8 cellular contexts compared by ENCODE assay signal in genomic region chr11:57458060-57458409, GRCh38. TPM values are rescaled to one million over a fixed set of nuclear protein-coding genes. Genes with fewer than 3 reads are reported as not detected.
A peak's percentile ranks its signal among the peaks of the same experiment; 100 is the strongest.
DNase-seq lines count a peak whose midpoint lies in the region; ATAC-seq and TF ChIP-seq lines count a peak whose summit lies in the region.

No MANE protein-coding gene starts in this region.

- peak; percentile 41 for DNase-seq in stimulated activated CD4-positive, alpha-beta T cell treated with anti-CD3 and anti-CD28 coated beads, Interleukin-15, amount 100 ng/mL, for 24 hours
- DNase-seq in stimulated activated CD4-positive, alpha-beta T cell treated with anti-CD3 and anti-CD28 coated beads, Interleukin-4, amount 100 ng/mL, for 1 hour: no peak
- DNase-seq in WTC11 (ENCODE audit: low spot score) (peak; percentile 61), right lobe of liver (peak in 1 of 3 donors; percentile 71), vagina (ENCODE audit: extremely low spot score in 2 of 2) (no peak), SKM-1 (lab: John Stamatoyannopoulos, UW; ENCODE audit: unreplicated experiment) (no peak)

- H3K27me3 Mint-ChIP-seq in WTC11 (ENCODE audit: low read depth): peaks cover 62% of the 10 kb centered on the region

- H3K36me3 Mint-ChIP-seq in WTC11: no peaks in the 10 kb centered on the region

- H3K4me1 Mint-ChIP-seq in WTC11: peaks cover 33% of the 10 kb centered on the region

- intact Hi-C loops in right lobe of liver (cut with DNase I) (no loop called here), vagina (cut with DNase I) (loop anchor here (2.0 to 10.0 kb wide), 2 partner anchors 69 to 187 kb away; partner anchors contain the start of gene YPEL4)

- H3K9me3 Mint-ChIP-seq in WTC11: no peaks in the 10 kb centered on the region

- H3K27me3 ChIP-seq in right lobe of liver (no peaks in the 10 kb centered on the region), vagina (no peaks in the 10 kb centered on the region)

- H3K36me3 ChIP-seq in right lobe of liver: no peaks in the 10 kb centered on the region
- H3K36me3 ChIP-seq in vagina: no peaks in the 10 kb centered on the region

- no peak overlapping the region for H3K27ac Mint-ChIP-seq in WTC11

- WGBS in right lobe of liver (ENCODE audit: insufficient coverage, low coverage, low lambda C conversion rate, missing lambda C conversion rate): 0% methylated on average over 7 of the region's 16 CpGs

- H3K4me3 Mint-ChIP-seq in WTC11: peak overlapping the region; percentile 80

- TF ChIP-seq CTCF in WTC11 (IDR thresholded peaks at IDR 0.05) (no peak), right lobe of liver (IDR thresholded peaks at IDR 0.05) (no peak), vagina (IDR thresholded peaks at IDR 0.05) (no peak)

- CTCF ChIA-PET in WTC11 (lab: Charles Lee): interaction anchor here (0.6 to 7.4 kb wide), 53 partner anchors 8 to 1066 kb away, joined by 3 to 260 read pairs (median 7); partner anchors contain the start of genes P2RX3, SLC43A1, SMTNL1 and TIMM10

- POLR2A ChIA-PET in WTC11 (lab: Charles Lee): interaction anchor here (0.6 to 2.7 kb wide), 13 partner anchors 15 to 1120 kb away, joined by 3 to 15 read pairs (median 4); partner anchors contain the start of gene SLC43A1

- TF ChIP-seq POLR2A in right lobe of liver (IDR thresholded peaks at IDR 0.05) (no peak), vagina (IDR thresholded peaks at IDR 0.05) (no peak)

- H3K4me1 ChIP-seq in right lobe of liver: peaks cover 0 to 60% (median 13%) of the 10 kb centered on the region in 4 donors
- H3K4me1 ChIP-seq in vagina: peaks cover 39% of the 10 kb centered on the region

- H3K27ac ChIP-seq in right lobe of liver (peak overlapping the region; percentile 23 to 74 (median 70)), vagina (no peak overlapping the region)

- H3K4me3 ChIP-seq in right lobe of liver: peak overlapping the region; percentile 56 to 65 (median 61)
- H3K4me3 ChIP-seq in vagina: peak overlapping the region; percentile 41 to 57

- peak; percentile 3; the same call in 1 of the 2 replicates for ATAC-seq in WTC11
- ATAC-seq in right lobe of liver: peak in 2 of 4 donors; percentile 22 to 47
- no peak for ATAC-seq in HG02642 (IDR thresholded peaks at IDR 0.05; ENCODE audit: poor library complexity, unreplicated experiment)
- ATAC-seq in GM19351 (IDR thresholded peaks at IDR 0.05; ENCODE audit: unreplicated experiment): no peak

- H3K9me3 ChIP-seq in right lobe of liver: no peaks in the 10 kb centered on the region
- no peaks in the 10 kb centered on the region for H3K9me3 ChIP-seq in vagina

TF ChIP-seq in WTC11, 78 proteins besides CTCF, POLR2A, EP300 and RAD21:
- no peak for TF ChIP-seq USF1 (CRISPR knock-in tag; IDR thresholded peaks at IDR 0.05)
- TF ChIP-seq NFE2L1 (CRISPR knock-in tag; IDR thresholded peaks at IDR 0.05): peak; percentile 46; the same call in 1 of the 2 replicates
- TF ChIP-seq ESRRA (CRISPR knock-in tag; IDR thresholded peaks at IDR 0.05; ENCODE audit: borderline replicate concordance): no peak
- no peak for TF ChIP-seq HMGA2 (CRISPR knock-in tag; IDR thresholded peaks at IDR 0.05)
- TF ChIP-seq FOXP1 (CRISPR knock-in tag; IDR thresholded peaks at IDR 0.05; ENCODE audit: borderline replicate concordance): no peak
- TF ChIP-seq, protein P1, sequence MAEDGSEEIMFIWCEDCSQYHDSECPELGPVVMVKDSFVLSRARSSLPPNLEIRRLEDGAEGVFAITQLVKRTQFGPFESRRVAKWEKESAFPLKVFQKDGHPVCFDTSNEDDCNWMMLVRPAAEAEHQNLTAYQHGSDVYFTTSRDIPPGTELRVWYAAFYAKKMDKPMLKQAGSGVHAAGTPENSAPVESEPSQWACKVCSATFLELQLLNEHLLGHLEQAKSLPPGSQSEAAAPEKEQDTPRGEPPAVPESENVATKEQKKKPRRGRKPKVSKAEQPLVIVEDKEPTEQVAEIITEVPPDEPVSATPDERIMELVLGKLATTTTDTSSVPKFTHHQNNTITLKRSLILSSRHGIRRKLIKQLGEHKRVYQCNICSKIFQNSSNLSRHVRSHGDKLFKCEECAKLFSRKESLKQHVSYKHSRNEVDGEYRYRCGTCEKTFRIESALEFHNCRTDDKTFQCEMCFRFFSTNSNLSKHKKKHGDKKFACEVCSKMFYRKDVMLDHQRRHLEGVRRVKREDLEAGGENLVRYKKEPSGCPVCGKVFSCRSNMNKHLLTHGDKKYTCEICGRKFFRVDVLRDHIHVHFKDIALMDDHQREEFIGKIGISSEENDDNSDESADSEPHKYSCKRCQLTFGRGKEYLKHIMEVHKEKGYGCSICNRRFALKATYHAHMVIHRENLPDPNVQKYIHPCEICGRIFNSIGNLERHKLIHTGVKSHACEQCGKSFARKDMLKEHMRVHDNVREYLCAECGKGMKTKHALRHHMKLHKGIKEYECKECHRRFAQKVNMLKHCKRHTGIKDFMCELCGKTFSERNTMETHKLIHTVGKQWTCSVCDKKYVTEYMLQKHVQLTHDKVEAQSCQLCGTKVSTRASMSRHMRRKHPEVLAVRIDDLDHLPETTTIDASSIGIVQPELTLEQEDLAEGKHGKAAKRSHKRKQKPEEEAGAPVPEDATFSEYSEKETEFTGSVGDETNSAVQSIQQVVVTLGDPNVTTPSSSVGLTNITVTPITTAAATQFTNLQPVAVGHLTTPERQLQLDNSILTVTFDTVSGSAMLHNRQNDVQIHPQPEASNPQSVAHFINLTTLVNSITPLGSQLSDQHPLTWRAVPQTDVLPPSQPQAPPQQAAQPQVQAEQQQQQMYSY (CRISPR knock-in tag; IDR thresholded peaks at IDR 0.05): peak; percentile 95
- TF ChIP-seq CREM (CRISPR knock-in tag; IDR thresholded peaks at IDR 0.05): no peak

RNA-seq across cellular contexts. Expression of gene RTN4RL2, which starts 2.3 kb away (rescaled TPM):
- total RNA-seq in WTC11 (2021) (13.8 to 15.5 TPM (median 14.3 TPM) in 3 replicates), right lobe of liver (10 to 100 TPM; 12.5 to 54.4 (median 18.6) TPM), vagina (2.0 TPM)

RNA-seq across cellular contexts. Expression of gene SLC43A3, which starts 31.1 kb away (rescaled TPM):
- total RNA-seq in WTC11 (2021) (22.6 to 25.8 TPM (median 25.3 TPM) in 3 replicates), right lobe of liver (100 to 1,000 TPM; 109 to 259 (median 185) TPM), vagina (53.5 TPM)

RNA-seq across cellular contexts. Expression of gene SLC43A1, which starts 57.5 kb away (rescaled TPM):
- total RNA-seq in WTC11 (2021) (20.5 to 27.1 TPM (median 21.5 TPM) in 3 replicates), right lobe of liver (100 to 1,000 TPM in 3 of 6 experiments, 10 to 100 TPM in 3; 38.9 to 173 (median 106) TPM), vagina (22.6 TPM)

Comparison
In these comparisons a context has a peak if more than half of its experiments do, and no peak if none do; other contexts are left out.
1. DNase-seq: peak in stimulated activated CD4-positive, alpha-beta T cell treated with anti-CD3 and anti-CD28 coated beads, Interleukin-15, amount 100 ng/mL, for 24 hours (single experiment) and WTC11 (single experiment); none in stimulated activated CD4-positive, alpha-beta T cell treated with anti-CD3 and anti-CD28 coated beads, Interleukin-4, amount 100 ng/mL, for 1 hour (single experiment), vagina (0 of 2) and SKM-1 (single experiment).